Comparison of ENCODE assay signal across 8 cellular contexts in the genomic region with DNA sequence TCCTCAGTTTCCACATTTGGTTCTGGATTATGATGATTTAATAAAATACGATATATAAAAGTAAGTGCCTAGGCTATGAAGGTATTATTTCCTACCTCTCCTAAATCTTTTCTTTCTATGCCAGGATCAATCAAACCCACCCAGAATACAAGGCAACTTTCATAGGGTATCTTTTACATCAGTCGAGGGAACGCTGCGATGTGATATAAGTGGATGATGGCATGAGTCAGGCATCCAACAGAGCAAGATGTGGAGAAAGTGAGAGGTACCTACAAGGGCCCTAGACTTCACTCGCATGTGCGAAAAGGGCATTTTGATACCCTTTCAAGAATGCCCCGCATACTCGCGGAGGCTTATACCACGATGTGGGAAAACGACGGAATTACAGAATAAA. TPM values are rescaled to one million over a fixed set of nuclear protein-coding genes. Genes with fewer than 3 reads are reported as not detected.
DNase-seq lines count a peak whose midpoint lies in the region; ATAC-seq and TF ChIP-seq lines count a peak whose summit lies in the region.

No MANE protein-coding gene starts in this region.

- H3K56ac ChIP-seq in IMR-90 (ENCODE audit: extremely low read depth, insufficient read depth, low read length) = no peak overlapping the region; the same call in 1 of the 2 replicates
- no peak overlapping the region for H3K56ac ChIP-seq in mesendoderm (ENCODE audit: low read length)

- no CpG with 5 or more reads among the region's 12 CpGs for WGBS in IMR-90 (ENCODE audit: extremely low coverage in 2 of 2, insufficient read length in 1 of 2), 2 experiments
- no CpG with 5 or more reads among the region's 12 CpGs for WGBS in mesendoderm (ENCODE audit: extremely low coverage, insufficient coverage, low lambda C conversion rate)
- WGBS in aorta, 2 donors = 0 to 1% methylated on average over 12 of the region's 12 CpGs

- H3K23ac ChIP-seq in IMR-90 (ENCODE audit: low read depth, low read length) (peak overlapping the region; percentile 74; the same call in 1 of the 2 replicates), mesendoderm (ENCODE audit: low read length) (no peak overlapping the region)

- CTCF ChIA-PET in IMR-90 (lab: Yijun Ruan, JAX) = no interaction called here

- TF ChIP-seq RAD21 in IMR-90 (IDR thresholded peaks at IDR 0.05; ENCODE audit: low read length) = no peak

- H3K14ac ChIP-seq in IMR-90 (replicated peaks; ENCODE audit: low read depth, low read length) = peak overlapping the region; percentile 10

- H3K4ac ChIP-seq in IMR-90 (ENCODE audit: low read depth, low read length) = 0 out of 2 replicates have a peak overlapping the region, but pooled peaks have one; percentile 9
- no peak overlapping the region for H3K4ac ChIP-seq in mesendoderm (ENCODE audit: low read depth, low read length)

- H4K8ac ChIP-seq in IMR-90 (ENCODE audit: low read depth in 2 of 2, low read length in 2 of 2) (peak overlapping the region; percentile 45 to 84; a peak in 2 of 4 replicates), mesendoderm (ENCODE audit: low read depth, low read length) (no peak overlapping the region)

- no peak for TF ChIP-seq POLR2A in IMR-90 (IDR thresholded peaks at IDR 0.05; ENCODE audit: low read depth, low read length)

- no peaks in the 10 kb centered on the region for H3K9me3 ChIP-seq in IMR-90 (ENCODE audit: control insufficient read depth, insufficient read depth, low read length)
- no peaks in the 10 kb centered on the region for H3K9me3 ChIP-seq in aorta (ENCODE audit: control insufficient read depth, low read length)

- peak overlapping the region; percentile 85 for H2AK9ac ChIP-seq in IMR-90 (replicated peaks; ENCODE audit: low read depth, low read length, poor library complexity)

- peaks cover 13% of the 10 kb centered on the region for H3K36me3 Mint-ChIP-seq in brain

- no peak overlapping the region for H2BK20ac ChIP-seq in IMR-90 (ENCODE audit: low read depth, low read length)

- no peak for DNase-seq in AG09309 (ENCODE audit: low read depth)
- peak; percentile 6 for DNase-seq in IMR-90
- DNase-seq in mesendoderm = no peak
- DNase-seq in aorta = no peak
- no peak for DNase-seq in D341Med (ENCODE audit: low spot score)
- no peak for DNase-seq in GM19238 (ENCODE audit: insufficient read length, low spot score)

- peak overlapping the region; percentile 81 for H3K4me3 ChIP-seq in AG09309 (ENCODE audit: control insufficient read depth, low read depth, low read length)
- peak overlapping the region; percentile 76 for H3K4me3 ChIP-seq in IMR-90 (ENCODE audit: insufficient read depth, low read depth, low read length)
- H3K4me3 ChIP-seq in mesendoderm (ENCODE audit: low read length) = no peak overlapping the region
- peak overlapping the region; percentile 95 to 100 for H3K4me3 ChIP-seq in aorta (ENCODE audit: low read length in 2 of 2)

- in situ Hi-C loops in IMR-90 (cut with MboI; ENCODE audit: low sequenced_read_pairs) = no loop called here

- H3K9ac ChIP-seq in IMR-90 (ENCODE audit: low read depth, low read length) (peak overlapping the region; percentile 97), mesendoderm (ENCODE audit: low read length) (no peak overlapping the region)

- no peaks in the 10 kb centered on the region for H3K79me2 ChIP-seq in mesendoderm (ENCODE audit: control insufficient read depth, insufficient read depth, low read length)

- intact Hi-C loops in IMR-90 (cut with micrococcal nuclease) = loop anchor here (2.0 kb wide), 2 partner anchors 81 to 125 kb away; no protein-coding TSS in a partner anchor
- intact Hi-C loops in aorta (cut with DNase I) = loop anchor here (5.0 to 10.0 kb wide), 2 partner anchors 36 to 63 kb away; no protein-coding TSS in a partner anchor

- peaks cover 5 to 22% of the 10 kb centered on the region in 2 experiments; a peak in 3 of 4 replicates for H3K79me1 ChIP-seq in IMR-90 (ENCODE audit: low read depth in 1 of 2, low read length in 2 of 2)
- no peaks in the 10 kb centered on the region for H3K79me1 ChIP-seq in mesendoderm (ENCODE audit: low read length)

- H2AK5ac ChIP-seq in IMR-90 (ENCODE audit: low read depth, low read length) (peak overlapping the region; percentile 61), mesendoderm (ENCODE audit: low read length) (no peak overlapping the region)

- peak overlapping the region; percentile 93 for H3K4me2 ChIP-seq in IMR-90 (ENCODE audit: low read depth, low read length)
- peak overlapping the region; percentile 35 for H3K4me2 ChIP-seq in mesendoderm (ENCODE audit: low read length)

- H4K5ac ChIP-seq in IMR-90 (ENCODE audit: low read depth, low read length) (no peak overlapping the region), mesendoderm (ENCODE audit: low read length) (no peak overlapping the region)

- peaks cover 55% of the 10 kb centered on the region for H3K4me1 Mint-ChIP-seq in brain

- BruUV-seq in IMR-90 (replicated peaks; lab: Mats Ljungman, UMichigan) = TSS peak; percentile 45

- ATAC-seq in IMR-90 (ENCODE audit: low read depth) (no peak), aorta (ENCODE audit: low FRiP score) (peak; percentile 23), GM18907 (IDR thresholded peaks at IDR 0.05; ENCODE audit: unreplicated experiment) (no peak)

- H2BK5ac ChIP-seq in IMR-90 (ENCODE audit: low read depth, low read length, poor library complexity, severe bottlenecking) (no peak overlapping the region), mesendoderm (ENCODE audit: low read length) (no peak overlapping the region)

- peak overlapping the region; percentile 91 to 98 (median 96) for H3K27ac Mint-ChIP-seq in brain

- TF ChIP-seq CTCF in AG09309 (IDR thresholded peaks at IDR 0.05; ENCODE audit: control insufficient read depth, insufficient read depth, low read depth, low read length, missing control alignments) (no peak), IMR-90 (conservative IDR thresholded peaks at IDR 0.05; ENCODE audit: low read depth, low read length) (no peak), brain (conservative IDR thresholded peaks at IDR 0.05) (no peak)

- H3K27me3 ChIP-seq in IMR-90 (ENCODE audit: control insufficient read depth, insufficient read depth, low read length) (no peaks in the 10 kb centered on the region), mesendoderm (ENCODE audit: insufficient read depth, low read length, poor library complexity) (no peaks in the 10 kb centered on the region), aorta (ENCODE audit: control insufficient read depth in 1 of 2, insufficient read depth in 2 of 2, low read length in 1 of 2) (no peaks in the 10 kb centered on the region)

- dilution Hi-C loops in IMR-90 (cut with HindIII; ENCODE audit: low sequenced_read_pairs, unreplicated experiment) = no loop called here

- H2BK120ac ChIP-seq in IMR-90 (ENCODE audit: low read depth, low read length) (no peak overlapping the region), mesendoderm (ENCODE audit: low read depth, low read length) (no peak overlapping the region)

- peak overlapping the region; percentile 49; the same call in 2 of the 3 replicates for H2BK15ac ChIP-seq in IMR-90 (ENCODE audit: low read depth, low read length)
- no peak overlapping the region for H2BK15ac ChIP-seq in mesendoderm (replicated peaks; ENCODE audit: low read depth)

- H2AFZ ChIP-seq in IMR-90 (replicated peaks; ENCODE audit: low read length, poor library complexity) = peak overlapping the region; percentile 99

- H3K9me3 Mint-ChIP-seq in brain = peaks cover 0 to 4% (median under 1%) of the 10 kb centered on the region in 5 experiments

- H4K91ac ChIP-seq in IMR-90 (ENCODE audit: insufficient read depth, low read depth, low read length) = no peak overlapping the region

- H4K20me1 ChIP-seq in IMR-90 (ENCODE audit: insufficient read depth, low read length) = no peaks in the 10 kb centered on the region; the same call in 1 of the 2 replicates

- peaks cover 4% of the 10 kb centered on the region for H3K27me3 Mint-ChIP-seq in brain

- POLR2A ChIA-PET in IMR-90 (lab: Charles Lee; ENCODE audit: unreplicated experiment) = interaction anchor here (0.5 kb wide), 1 partner anchor 25 kb away, joined by 4 read pairs; no protein-coding TSS in a partner anchor

- peak overlapping the region; percentile 95 to 98 (median 97) for H3K4me3 Mint-ChIP-seq in brain

- H3K27ac ChIP-seq in IMR-90 (ENCODE audit: insufficient read depth, low read length) (peak overlapping the region; percentile 16; the same call in 1 of the 2 replicates), mesendoderm (ENCODE audit: low read depth, low read length) (no peak overlapping the region), aorta (ENCODE audit: low read depth in 1 of 2, low read length in 2 of 2) (peak overlapping the region; percentile 57 to 92)

- peaks cover 2% of the 10 kb centered on the region; the same call in 1 of the 2 replicates for H3K9me1 ChIP-seq in IMR-90 (ENCODE audit: insufficient read depth, low read length)

- H3K18ac ChIP-seq in IMR-90 (ENCODE audit: low read depth, low read length) (no peak overlapping the region), mesendoderm (ENCODE audit: low read length) (no peak overlapping the region)

- H3K36me3 ChIP-seq in IMR-90 (ENCODE audit: control insufficient read depth, insufficient read depth, low read length) (no peaks in the 10 kb centered on the region), mesendoderm (ENCODE audit: control insufficient read depth, insufficient read depth, low read length) (no peaks in the 10 kb centered on the region), aorta (ENCODE audit: control insufficient read depth in 1 of 2, insufficient read depth in 2 of 2, low read length in 1 of 2) (no peaks in the 10 kb centered on the region)

- H3K4me1 ChIP-seq in IMR-90 (ENCODE audit: control insufficient read depth, insufficient read depth, low read length) (no peaks in the 10 kb centered on the region; the same call in 1 of the 2 replicates), mesendoderm (ENCODE audit: control insufficient read depth, low read depth, low read length) (no peaks in the 10 kb centered on the region), aorta (ENCODE audit: control insufficient read depth in 1 of 2, insufficient read depth in 2 of 2, low read length in 2 of 2) (peaks cover 2% of the 10 kb centered on the region in 2 donors)

TF ChIP-seq in IMR-90, 13 proteins besides CTCF, POLR2A, EP300 and RAD21 (continues in another document):
- TF ChIP-seq RCOR1 (IDR thresholded peaks at IDR 0.05; ENCODE audit: insufficient replicate concordance, low read length) (no peak), FOS (IDR thresholded peaks at IDR 0.05; ENCODE audit: low read depth, low read length) (no peak), CHD1 (IDR thresholded peaks at IDR 0.05; ENCODE audit: low read depth, low read length) (no peak), SMC3 (IDR thresholded peaks at IDR 0.05; ENCODE audit: low read depth, low read length) (no peak), MAFK (IDR thresholded peaks at IDR 0.05; ENCODE audit: low read depth, low read length) (no peak), NFE2L2 (IDR thresholded peaks at IDR 0.05; ENCODE audit: low read depth, low read length) (no peak)

RNA-seq across cellular contexts. Expression of a gene that starts 0.7 kb away (rescaled TPM):
- total RNA-seq in IMR-90 (2012; rRNA removed) (8.1 and 13.3 TPM in 2 replicates), aorta (100 to 1,000 TPM in 1 of 2 donors, 10 to 100 TPM in 1; 80.2 to 107 TPM)
- polyA plus RNA-seq in IMR-90 (2012; rRNA removed) (4.2 and 5.7 TPM in 2 replicates), brain (ENCODE audit: insufficient read depth, low read depth, low replicate concordance) (7.9 TPM), aorta (10 to 100 TPM; 11.0 to 41.7 TPM)
- 1.4 and 1.5 TPM in 2 replicates for polyA plus RNA-seq in IMR-90 (2012; cell fraction: cytosol; rRNA removed)
- 3.4 and 23.3 TPM in 2 replicates for polyA plus RNA-seq in IMR-90 (2012; cell fraction: nucleus; rRNA removed; ENCODE audit: low replicate concordance)
- polyA plus RNA-seq in mesendoderm (2013, experiment 1 of 2) = 3.7 TPM
- 3.2 TPM for polyA plus RNA-seq in mesendoderm (2013, experiment 2 of 2)
